8 cellular contexts compared by ENCODE assay signal in the genomic region with DNA sequence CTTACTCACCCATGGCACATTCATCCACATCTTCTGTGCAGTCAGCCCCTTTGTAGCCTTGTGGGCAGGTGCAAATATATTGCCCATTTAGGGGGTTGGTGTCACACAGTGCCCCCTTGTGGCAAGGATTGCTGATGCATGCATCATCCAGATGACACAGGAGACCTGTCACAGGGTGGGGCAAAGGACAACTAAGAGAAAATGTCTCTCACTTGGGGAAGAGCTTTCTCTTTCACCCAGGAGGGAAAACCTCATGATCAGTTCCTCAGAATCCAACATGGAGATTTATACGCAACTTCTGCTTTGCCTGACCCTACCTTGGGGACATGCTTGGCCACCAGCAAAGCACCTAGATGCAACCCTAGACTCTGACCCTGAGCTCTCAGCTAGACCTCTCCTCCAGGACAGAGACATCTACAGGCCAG.
DNase-seq lines count a peak whose midpoint lies in the region; ATAC-seq lines count a peak whose summit lies in the region.

No MANE protein-coding gene starts in this region.

- ATAC-seq in GM18519 (IDR thresholded peaks at IDR 0.05; ENCODE audit: low FRiP score, unreplicated experiment) (peak; percentile 82), HG03442 (IDR thresholded peaks at IDR 0.05; ENCODE audit: unreplicated experiment) (peak; percentile 91), left cardiac atrium (peak in 1 of 2 donors; percentile 45), HG02571 (IDR thresholded peaks at IDR 0.05; ENCODE audit: unreplicated experiment) (no peak)

- intact Hi-C loops in left cardiac atrium (cut with DNase I) = no loop called here

- DNase-seq in AML-193 (lab: John Stamatoyannopoulos, UW) (peak; percentile 26 to 42), SK-N-DZ (ENCODE audit: low spot score) (peak; percentile 37), left cardiac atrium (peak; percentile 33)
- DNase-seq in activated naive CD4-positive, alpha-beta T cell treated with Interleukin-2 at 50 U/mL for 16 hours = peak; percentile 82
- peak; percentile 44 to 65 for DNase-seq in stimulated activated CD4-positive, alpha-beta T cell treated with anti-CD3 and anti-CD28 coated beads, Interleukin-15, amount 100 ng/mL, for 1 hour (ENCODE audit: low read depth in 1 of 2, low spot score in 1 of 2)
